In genomic region chr1:44105810-44106209, GRCh38 we compare ENCODE assay signal across 31 cellular contexts. TPM values are rescaled to one million over a fixed set of nuclear protein-coding genes. Genes with fewer than 3 reads are reported as not detected.
"Had no signal": no experiment of that assay in that cellular context is flagged by ENCODE, and none has a peak within 500 bp of the region (broad histone marks: within the 10 kb centered on the region; RNA-seq: fewer than 3 reads in every experiment).

No MANE protein-coding gene starts in this region.

- H3K9me3 ChIP-seq: esophagus squamous epithelium, gastrocnemius medialis, heart right ventricle, left lung, lower lobe of right lung, mucosa of descending colon had no signal

- H3K27ac Mint-ChIP-seq: mesothelial cell of epicardium had no signal

- H3K4me1 ChIP-seq: esophagus squamous epithelium, gastrocnemius medialis, heart right ventricle, left lung, lower lobe of right lung had no signal

- H3K36me3 Mint-ChIP-seq: mesothelial cell of epicardium, naive B cell had no signal

- DNase-seq: dermis blood vessel endothelial cell; dorsolateral prefrontal cortex; effector CD4-positive, alpha-beta T cell; effector memory CD4-positive, alpha-beta T cell; esophagus squamous epithelium; foreskin fibroblast; foreskin melanocyte; gastrocnemius medialis; glutamatergic neuron; head of caudate nucleus; heart right ventricle; hippocampal formation; left cardiac atrium; left lung; left ventricle myocardium superior; lower lobe of right lung; mesenchymal stem cell; mucosa of descending colon; naive B cell had no signal

- H3K4me1 Mint-ChIP-seq: mesothelial cell of epicardium, naive B cell had no signal

- H3K36me3 ChIP-seq: esophagus squamous epithelium, gastrocnemius medialis, heart right ventricle, left lung, lower lobe of right lung had no signal

- ATAC-seq: gastrocnemius medialis, heart right ventricle, left cardiac atrium, left lung, left ventricle myocardium superior, lower lobe of right lung, mucosa of descending colon had no signal

- H3K27me3 ChIP-seq: dorsolateral prefrontal cortex had no signal

- H3K4me3 ChIP-seq: coronary artery, dorsolateral prefrontal cortex, esophagus squamous epithelium, gastrocnemius medialis, heart right ventricle, left lung, lower lobe of right lung, mucosa of descending colon had no signal

- H3K9me3 Mint-ChIP-seq: mesothelial cell of epicardium, naive B cell had no signal

- H3K27ac ChIP-seq: coronary artery, dorsolateral prefrontal cortex, esophagus squamous epithelium, gastrocnemius medialis, heart right ventricle, left lung, lower lobe of right lung had no signal

- H3K4me3 Mint-ChIP-seq: mesothelial cell of epicardium, naive B cell had no signal

RNA-seq across cellular contexts. Expression of gene KLF17, which starts 12.8 kb away (rescaled TPM):
- total RNA-seq: dermis blood vessel endothelial cell, endothelial cell of umbilical vein, epithelial cell of proximal tubule, gastrocnemius medialis, glomerular endothelial cell, kidney epithelial cell, left cardiac atrium, left ventricle myocardium superior, lower leg skin, lung microvascular endothelial cell, mesenteric fat pad, mesothelial cell of epicardium, myocyte had no signal
- polyA plus RNA-seq: endothelial cell of umbilical vein, keratinocyte had no signal

RNA-seq across cellular contexts. Expression of gene KLF18, which starts 35.6 kb away (rescaled TPM):
- total RNA-seq: dermis blood vessel endothelial cell, dorsolateral prefrontal cortex, endothelial cell of umbilical vein, epithelial cell of proximal tubule, esophagus squamous epithelium, gastrocnemius medialis, glomerular endothelial cell, heart right ventricle, kidney epithelial cell, left cardiac atrium, left lung, left ventricle myocardium superior, lower leg skin, lower lobe of right lung, lung microvascular endothelial cell, mesenteric fat pad, mesothelial cell of epicardium, mucosa of descending colon, myocyte had no signal
- polyA plus RNA-seq: endothelial cell of umbilical vein, esophagus, heart right ventricle, keratinocyte had no signal
